24 cellular contexts compared by ENCODE assay signal in genomic region chr13:112796190-112796915, GRCh38.
A peak's percentile ranks its signal among the peaks of the same experiment; 100 is the strongest.
DNase-seq lines count a peak whose midpoint lies in the region; ATAC-seq and TF ChIP-seq lines count a peak whose summit lies in the region.
"Had no signal": no experiment of that assay in that cellular context is flagged by ENCODE, and none has a peak within 500 bp of the region (broad histone marks: within the 10 kb centered on the region; RNA-seq: fewer than 3 reads in every experiment).

No MANE protein-coding gene starts in this region.

- H3K9me3 Mint-ChIP-seq in activated naive CD4-positive, alpha-beta T cell treated with anti-CD3 and anti-CD28 coated beads, Interleukin-2, amount 50 U/mL, for 24 hours = no peaks in the 10 kb centered on the region
- peaks cover 2% of the 10 kb centered on the region for H3K9me3 Mint-ChIP-seq in activated naive CD4-positive, alpha-beta T cell treated with anti-CD3 and anti-CD28 coated beads for 36 hours

- H3K27me3 Mint-ChIP-seq in activated naive CD4-positive, alpha-beta T cell treated with anti-CD3 and anti-CD28 coated beads, Interleukin-2, amount 50 U/mL, for 24 hours = no peaks in the 10 kb centered on the region
- no peaks in the 10 kb centered on the region for H3K27me3 Mint-ChIP-seq in activated naive CD4-positive, alpha-beta T cell treated with anti-CD3 and anti-CD28 coated beads for 36 hours (ENCODE audit: low read depth)
- H3K27me3 Mint-ChIP-seq: CD4-positive, CD25-positive, alpha-beta regulatory T cell had no signal

- peaks cover 14% of the 10 kb centered on the region for H3K4me1 Mint-ChIP-seq in activated naive CD4-positive, alpha-beta T cell treated with anti-CD3 and anti-CD28 coated beads, Interleukin-2, amount 50 U/mL, for 24 hours
- H3K4me1 Mint-ChIP-seq in activated naive CD4-positive, alpha-beta T cell treated with anti-CD3 and anti-CD28 coated beads for 36 hours (ENCODE audit: low read depth) = peaks cover 11% of the 10 kb centered on the region

- ATAC-seq in left lung = peak; percentile 1
- ATAC-seq in GM19463 (IDR thresholded peaks at IDR 0.05; ENCODE audit: unreplicated experiment) = no peak
- no peak for ATAC-seq in upper lobe of left lung (ENCODE audit: low FRiP score in 2 of 2)
- no peak for ATAC-seq in HG03521 (IDR thresholded peaks at IDR 0.05; ENCODE audit: unreplicated experiment)
- ATAC-seq: GM23338, HCT116, K562, PC-3 had no signal

- H3K36me3 Mint-ChIP-seq in activated naive CD4-positive, alpha-beta T cell treated with anti-CD3 and anti-CD28 coated beads, Interleukin-2, amount 50 U/mL, for 24 hours = peaks cover 14% of the 10 kb centered on the region
- H3K36me3 Mint-ChIP-seq in activated naive CD4-positive, alpha-beta T cell treated with anti-CD3 and anti-CD28 coated beads for 36 hours (ENCODE audit: low read depth) = peaks cover 8% of the 10 kb centered on the region

- no peaks in the 10 kb centered on the region for H3K27me3 ChIP-seq in left lung
- H3K27me3 ChIP-seq in stomach = no peaks in the 10 kb centered on the region
- H3K27me3 ChIP-seq in upper lobe of left lung = no peaks in the 10 kb centered on the region
- H3K27me3 ChIP-seq: BE2C, SJCRH30 had no signal

- no peaks in the 10 kb centered on the region for H3K9me3 ChIP-seq in left lung
- H3K9me3 ChIP-seq in stomach = no peaks in the 10 kb centered on the region
- H3K9me3 ChIP-seq in upper lobe of left lung = no peaks in the 10 kb centered on the region
- H3K9me3 ChIP-seq: BE2C, SJCRH30 had no signal

- TF ChIP-seq POLR2A in stomach (IDR thresholded peaks at IDR 0.05) = no peak
- no peak for TF ChIP-seq POLR2A in upper lobe of left lung (IDR thresholded peaks at IDR 0.05)

- 96 to 98% (median 97%) methylated on average over 9 of the region's 9 CpGs for WGBS in stomach, 5 donors
- WGBS in upper lobe of left lung, 2 donors = 84 to 90% methylated on average over 9 of the region's 9 CpGs

- intact Hi-C loops in activated naive CD4-positive, alpha-beta T cell treated with anti-CD3 and anti-CD28 coated beads for 36 hours (cut with micrococcal nuclease) = no loop called here
- intact Hi-C loops in left lung (cut with DNase I) = no loop called here
- intact Hi-C loops in stomach (cut with DNase I; ENCODE audit: low total_unique reads) = no loop called here

- H3K36me3 ChIP-seq in left lung (peaks cover 0 to 27% of the 10 kb centered on the region in 2 donors), stomach (peaks cover 0 to 5% (median 0%) of the 10 kb centered on the region in 4 donors), upper lobe of left lung (peaks cover 0 to 6% (median 2%) of the 10 kb centered on the region in 4 donors)
- H3K36me3 ChIP-seq: BE2C, SJCRH30 had no signal

- H3K4me3 Mint-ChIP-seq in activated naive CD4-positive, alpha-beta T cell treated with anti-CD3 and anti-CD28 coated beads, Interleukin-2, amount 50 U/mL, for 24 hours = no peak overlapping the region
- no peak overlapping the region for H3K4me3 Mint-ChIP-seq in activated naive CD4-positive, alpha-beta T cell treated with anti-CD3 and anti-CD28 coated beads for 36 hours
- H3K4me3 Mint-ChIP-seq: CD4-positive, CD25-positive, alpha-beta regulatory T cell; GM23338 had no signal

- TF ChIP-seq EP300 in stomach (IDR thresholded peaks at IDR 0.05) (no peak), upper lobe of left lung (IDR thresholded peaks at IDR 0.05) (no peak)

- DNase-seq in activated naive CD4-positive, alpha-beta T cell treated with anti-CD3 and anti-CD28 coated beads for 36 hours = no peak
- DNase-seq in ecto neural progenitor cell (ENCODE audit: low spot score) (peak; percentile 8), left lung (no peak), stomach (peak; percentile 13), upper lobe of left lung (no peak)
- DNase-seq: BE2C; CD4-positive, CD25-positive, alpha-beta regulatory T cell; COR-L47; DMS 273 treated with DMSO at 0.1 percent for 48 hours; DND-41; NCI-H1417 treated with DMSO at 0.1 percent for 48 hours; NCI-H187 treated with DMSO at 0.1 percent for 48 hours; NCI-H2227 treated with DMSO at 0.1 percent for 48 hours; NCI-H510A treated with DMSO at 0.1 percent for 48 hours; NCI-H82; PC-3; SJCRH30 had no signal

- H3K27ac Mint-ChIP-seq in activated naive CD4-positive, alpha-beta T cell treated with anti-CD3 and anti-CD28 coated beads, Interleukin-2, amount 50 U/mL, for 24 hours = peak overlapping the region; percentile 51
- H3K27ac Mint-ChIP-seq in activated naive CD4-positive, alpha-beta T cell treated with anti-CD3 and anti-CD28 coated beads for 36 hours = no peak overlapping the region
- H3K27ac Mint-ChIP-seq: GM23338 had no signal

- H3K27ac ChIP-seq in left lung (peak overlapping the region in 1 of 2 donors; percentile 57), stomach (no peak overlapping the region), upper lobe of left lung (peak overlapping the region in 1 of 4 donors; percentile 11)
- H3K27ac ChIP-seq: RWPE1, SJCRH30 had no signal

- CTCF ChIA-PET in activated naive CD4-positive, alpha-beta T cell treated with anti-CD3 and anti-CD28 coated beads for 36 hours (lab: Charles Lee) = no interaction called here

- H3K4me3 ChIP-seq in left lung (no peak overlapping the region), stomach (no peak overlapping the region), upper lobe of left lung (no peak overlapping the region)
- H3K4me3 ChIP-seq: GM23338, K562, SJCRH30 had no signal

- H3K4me1 ChIP-seq in left lung (peaks cover 7 to 14% of the 10 kb centered on the region in 2 donors), stomach (peaks cover 0 to 6% (median 0%) of the 10 kb centered on the region in 4 donors), upper lobe of left lung (peaks cover 13 to 28% (median 21%) of the 10 kb centered on the region in 4 donors)
- H3K4me1 ChIP-seq: BE2C, SJCRH30 had no signal

- TF ChIP-seq CTCF in left lung (IDR thresholded peaks at IDR 0.05) (no peak), stomach (IDR thresholded peaks at IDR 0.05) (no peak), upper lobe of left lung (IDR thresholded peaks at IDR 0.05) (no peak)

Comparison
In these comparisons a context has a peak if more than half of its experiments do, and no peak if none do; other contexts are left out.
1. DNase-seq: peak in ecto neural progenitor cell (single experiment) and stomach (single experiment); none in activated naive CD4-positive, alpha-beta T cell treated with anti-CD3 and anti-CD28 coated beads for 36 hours (single experiment), left lung (0 of 2) and upper lobe of left lung (0 of 2).